ENCODE assay signal across 8 cellular contexts in the genomic region with DNA sequence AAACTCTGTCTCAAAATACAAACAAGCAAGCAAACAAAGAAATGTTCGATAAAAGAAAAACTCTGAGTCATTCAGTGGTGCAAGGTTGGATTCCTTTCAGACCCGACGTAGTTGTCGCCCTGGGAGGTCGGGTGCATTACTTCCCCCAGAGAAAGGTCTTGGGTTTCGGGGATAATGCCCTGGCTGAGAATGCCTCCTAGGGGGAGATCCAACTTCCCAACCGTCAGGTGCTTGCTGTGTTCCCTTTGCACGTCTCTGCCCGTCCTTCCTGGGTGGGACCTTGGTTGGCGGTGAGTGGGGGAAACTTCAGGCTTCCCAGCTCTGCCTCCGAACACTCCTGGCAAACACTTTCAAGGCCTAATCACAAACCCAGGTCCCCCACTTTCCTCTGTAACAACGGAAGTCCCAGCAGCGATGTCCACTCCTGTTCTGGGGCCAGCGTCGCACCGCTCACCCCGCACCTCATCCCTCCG. TPM values are rescaled to one million over a fixed set of nuclear protein-coding genes. Genes with fewer than 3 reads are reported as not detected.
DNase-seq lines count a peak whose midpoint lies in the region; ATAC-seq, FAIRE-seq and TF ChIP-seq lines count a peak whose summit lies in the region.

No MANE protein-coding gene starts in this region.

- peaks cover 3% of the 10 kb centered on the region for H3F3A ChIP-seq in SK-N-SH (replicated peaks; ENCODE audit: insufficient read depth)

- H4K20me1 ChIP-seq in SK-N-SH (ENCODE audit: insufficient read depth) = no peaks in the 10 kb centered on the region
- H4K20me1 ChIP-seq in HepG2 (ENCODE audit: insufficient read depth, low read length) = no peaks in the 10 kb centered on the region

- H3K27ac Mint-ChIP-seq in chondrocyte (ENCODE audit: unreplicated experiment) = peak overlapping the region; percentile 96

- peaks cover 2% of the 10 kb centered on the region for H3K36me3 Mint-ChIP-seq in chondrocyte (ENCODE audit: low read depth)

- H3K9me2 ChIP-seq in SK-N-SH = no peaks in the 10 kb centered on the region

- peak; percentile 21 for FAIRE-seq in HepG2 (lab: Jason Lieb, UNC)

- H3K4me1 ChIP-seq in SK-N-SH (ENCODE audit: control insufficient read depth in 1 of 2, insufficient read depth in 2 of 2, low read depth in 1 of 2, low read length in 1 of 2) (peaks cover 7 to 9% of the 10 kb centered on the region in 2 experiments; a peak in 3 of 4 replicates), HepG2 (ENCODE audit: insufficient read depth, low read length) (peaks cover 34% of the 10 kb centered on the region), stomach smooth muscle (ENCODE audit: control insufficient read depth, insufficient read depth, low read length) (no peaks in the 10 kb centered on the region)

- H2AFZ ChIP-seq in SK-N-SH (ENCODE audit: low read depth) (peak overlapping the region; percentile 95), HepG2 (ENCODE audit: low read length) (peak overlapping the region; percentile 75)

- POLR2A ChIA-PET in SK-N-SH (lab: Yijun Ruan, JAX) (interaction anchor here (1.0 kb wide), 1 partner anchor 433 kb away, joined by 3 read pairs; no protein-coding TSS in a partner anchor), HepG2 (lab: Yijun Ruan, JAX) (no interaction called here)

- intact Hi-C loops in HepG2 (cut with micrococcal nuclease; ENCODE audit: unreplicated experiment) = no loop called here

- H3K9ac ChIP-seq in SK-N-SH (peak overlapping the region; percentile 90), HepG2 (ENCODE audit: insufficient read depth, low read depth, low read length) (peak overlapping the region; percentile 85), stomach smooth muscle (ENCODE audit: low read length in 2 of 2) (peak overlapping the region; percentile 78 to 81)

- H3K27me3 Mint-ChIP-seq in chondrocyte (ENCODE audit: low read depth) = no peaks in the 10 kb centered on the region

- CTCF ChIA-PET in SK-N-SH (lab: Yijun Ruan, JAX) = interaction anchor here (1.3 to 3.3 kb wide), 8 partner anchors 9 to 193 kb away, joined by 3 to 11 read pairs (median 6); no protein-coding TSS in a partner anchor
- CTCF ChIA-PET in HepG2 (lab: Yijun Ruan, JAX; ENCODE audit: low intra/inter-chr PET ratio, low total read pairs) = no interaction called here

- H3K27ac ChIP-seq in SK-N-SH (ENCODE audit: low read depth in 2 of 2, low read length in 1 of 2) = peak overlapping the region; percentile 75 to 93
- H3K27ac ChIP-seq in HepG2 (ENCODE audit: extremely low read length, insufficient read depth, low read length) = peak overlapping the region; percentile 73
- H3K27ac ChIP-seq in stomach smooth muscle (ENCODE audit: low read length) = peak overlapping the region; percentile 53

- peak; percentile 0 for ATAC-seq in HG03457 (IDR thresholded peaks at IDR 0.05; ENCODE audit: unreplicated experiment)
- ATAC-seq in HepG2 = peak; percentile 58

- peak; percentile 17 for DNase-seq in NK-92 treated with Interleukin-12 subunit alpha and Interleukin-12 subunit beta, amount 100 ng/mL, for 24 hours (lab: John Stamatoyannopoulos, UW)
- no peak for DNase-seq in NK-92 (lab: John Stamatoyannopoulos, UW; ENCODE audit: unreplicated experiment)
- no peak for DNase-seq in SK-N-SH
- DNase-seq in chondrocyte (ENCODE audit: low spot score) = no peak
- DNase-seq in HepG2 (ENCODE audit: low spot score) = peak; percentile 16
- no peak for DNase-seq in 8988T

- in situ Hi-C loops in HepG2 (cut with HindIII; ENCODE audit: extremely low pct_ligation_motif_present, low pct_unique_long_range_greater_than_20kb) = no loop called here

- H3K79me2 ChIP-seq in SK-N-SH (ENCODE audit: insufficient read depth) (peaks cover 69% of the 10 kb centered on the region), HepG2 (ENCODE audit: insufficient read depth, low read length) (peaks cover 13% of the 10 kb centered on the region)

- peak overlapping the region; percentile 95 to 97 for H3K4me3 ChIP-seq in SK-N-SH (ENCODE audit: low read depth in 2 of 2, low read length in 1 of 2)
- H3K4me3 ChIP-seq in HepG2 (replicated peaks in 1 of 3; ENCODE audit: insufficient read depth in 1 of 3, low read depth in 2 of 3, low read length in 3 of 3) = peak overlapping the region; percentile 94 to 99 (median 94)
- H3K4me3 ChIP-seq in stomach smooth muscle (ENCODE audit: low read length in 2 of 2) = peak overlapping the region; percentile 96 to 97

- TF ChIP-seq CTCF in SK-N-SH (IDR thresholded peaks at IDR 0.05) (no peak), chondrocyte (IDR thresholded peaks at IDR 0.05) (peak; percentile 11), HepG2 (CRISPR knock-in tag; IDR thresholded peaks at IDR 0.05) (no peak)

- H3K4me2 ChIP-seq in SK-N-SH (peak overlapping the region; percentile 88), HepG2 (ENCODE audit: low read depth, low read length) (peak overlapping the region; percentile 72)

- H3K27me3 ChIP-seq in SK-N-SH (ENCODE audit: insufficient read depth) (no peaks in the 10 kb centered on the region), HepG2 (ENCODE audit: control insufficient read depth in 1 of 2, insufficient read depth in 2 of 2, low read length in 2 of 2) (no peaks in the 10 kb centered on the region; a peak in 1 of 5 replicates), stomach smooth muscle (ENCODE audit: control insufficient read depth in 1 of 2, insufficient read depth in 2 of 2, low read length in 2 of 2) (no peaks in the 10 kb centered on the region)

- WGBS in SK-N-SH (ENCODE audit: low lambda C conversion rate) = 2% methylated on average over 18 of the region's 18 CpGs
- 0% methylated on average over 14 of the region's 18 CpGs for WGBS in HepG2 (ENCODE audit: low lambda C conversion rate)

- H3K4me1 Mint-ChIP-seq in chondrocyte (ENCODE audit: low read depth) = peaks cover 34% of the 10 kb centered on the region

- BruUV-seq in HepG2 (replicated peaks; lab: Mats Ljungman, UMichigan) = TSS peak; percentile 61

- TF ChIP-seq EP300 in SK-N-SH (IDR thresholded peaks at IDR 0.05; ENCODE audit: borderline replicate concordance in 1 of 2, low read depth in 1 of 2, low read length in 1 of 2) (no peak), HepG2 (IDR thresholded peaks at IDR 0.05; ENCODE audit: low read depth in 2 of 2, low read length in 2 of 2) (no peak), HepG2 (CRISPR knock-in tag; IDR thresholded peaks at IDR 0.05; ENCODE audit: borderline replicate concordance) (no peak)

- H3K36me3 ChIP-seq in SK-N-SH (replicated peaks in 1 of 2; ENCODE audit: control insufficient read depth in 1 of 2, insufficient read depth in 2 of 2, low read length in 1 of 2) = peaks cover 0 to 11% of the 10 kb centered on the region in 2 experiments
- H3K36me3 ChIP-seq in HepG2 (replicated peaks in 1 of 2; ENCODE audit: control insufficient read depth in 1 of 2, insufficient read depth in 2 of 2, low read length in 2 of 2) = no peaks in the 10 kb centered on the region; a peak in 1 of 5 replicates
- no peaks in the 10 kb centered on the region for H3K36me3 ChIP-seq in stomach smooth muscle (ENCODE audit: control insufficient read depth in 2 of 2, insufficient read depth in 2 of 2, low read length in 2 of 2)

- no peak for TF ChIP-seq POLR2A in HepG2 (IDR thresholded peaks at IDR 0.05; ENCODE audit: insufficient read depth in 1 of 2, low read depth in 2 of 2, low read length in 2 of 2)

- TF ChIP-seq RAD21 in SK-N-SH (IDR thresholded peaks at IDR 0.05; ENCODE audit: low read length) (no peak), HepG2 (CRISPR knock-in tag; IDR thresholded peaks at IDR 0.05) (no peak)

- no peaks in the 10 kb centered on the region for H3K9me3 ChIP-seq in SK-N-SH
- no peaks in the 10 kb centered on the region for H3K9me3 ChIP-seq in HepG2 (ENCODE audit: low read length)
- no peaks in the 10 kb centered on the region for H3K9me3 ChIP-seq in stomach smooth muscle (ENCODE audit: control insufficient read depth in 2 of 2, low read length in 2 of 2)

- no peaks in the 10 kb centered on the region for H3K9me3 Mint-ChIP-seq in chondrocyte (ENCODE audit: low read depth)

- peak overlapping the region; percentile 98 for H3K4me3 Mint-ChIP-seq in chondrocyte (ENCODE audit: unreplicated experiment)

RNA-seq across cellular contexts. Expression of a gene that starts 0.6 kb away (rescaled TPM):
- polyA plus RNA-seq in SK-N-SH (2012; rRNA removed) = 235 and 257 TPM in 2 replicates
- polyA plus RNA-seq in SK-N-SH (2012; cell fraction: cytosol; rRNA removed) = 216 and 284 TPM in 2 replicates
- 59.4 and 111 TPM in 2 replicates for polyA plus RNA-seq in SK-N-SH (2012; cell fraction: nucleus; rRNA removed)
- total RNA-seq in chondrocyte = 75.5 to 111 TPM (median 107 TPM) in 3 replicates
- 72.1 and 73.3 TPM in 2 replicates for total RNA-seq in HepG2 (2016; rRNA removed; fragmentation: Illumina TruSeq; extraction: Trizol)
- total RNA-seq in HepG2 (2016; cell fraction: cytosol; rRNA removed; fragmentation: Illumina TruSeq; extraction: Trizol; ENCODE audit: low read depth) = 144 and 164 TPM in 2 replicates
- 68.1 and 77.7 TPM in 2 replicates for total RNA-seq in HepG2 (2016; cell fraction: insoluble cytoplasmic fraction; rRNA removed; fragmentation: Illumina TruSeq; extraction: Trizol)
- total RNA-seq in HepG2 (2016; cell fraction: membrane; rRNA removed; fragmentation: Illumina TruSeq; extraction: Trizol) = 182 and 189 TPM in 2 replicates
- 40.9 and 47.8 TPM in 2 replicates for total RNA-seq in HepG2 (2016; cell fraction: nucleus; rRNA removed; fragmentation: Illumina TruSeq; extraction: Trizol)
- 106 and 137 TPM in 2 replicates for polyA plus RNA-seq in HepG2 (2011; rRNA removed)
- polyA plus RNA-seq in HepG2 (2011; cell fraction: cytosol; rRNA removed) = 105 and 107 TPM in 2 replicates
- polyA plus RNA-seq in HepG2 (2011; cell fraction: nucleus; rRNA removed) = 34.8 and 39.7 TPM in 2 replicates
- 38.7 and 54.0 TPM in 2 replicates for polyA plus RNA-seq in HepG2 (2012)
- polyA plus RNA-seq in HepG2 (2016; cell fraction: cytosol; fragmentation: Illumina TruSeq; extraction: Trizol; ENCODE audit: low read depth) = 242 and 261 TPM in 2 replicates
- polyA plus RNA-seq in HepG2 (2016; cell fraction: insoluble cytoplasmic fraction; fragmentation: Illumina TruSeq; extraction: Trizol; ENCODE audit: low read depth) = 89.6 and 107 TPM in 2 replicates
- polyA plus RNA-seq in HepG2 (2016; cell fraction: membrane; fragmentation: Illumina TruSeq; extraction: Trizol; ENCODE audit: low read depth) = 249 and 261 TPM in 2 replicates
- 51.1 and 62.4 TPM in 2 replicates for polyA plus RNA-seq in HepG2 (2016; cell fraction: nucleus; fragmentation: Illumina TruSeq; extraction: Trizol; ENCODE audit: insufficient read depth, low read depth)
- 108 and 264 TPM in 2 replicates for polyA minus RNA-seq in HepG2 (2011; rRNA and poly(A)+ RNA removed; ENCODE audit: low replicate concordance)
- polyA minus RNA-seq in HepG2 (2011; cell fraction: cytosol; rRNA and poly(A)+ RNA removed) = 41.5 and 43.6 TPM in 2 replicates
- polyA minus RNA-seq in HepG2 (2011; cell fraction: nucleus; rRNA and poly(A)+ RNA removed) = 65.9 and 77.7 TPM in 2 replicates

RNA-seq across cellular contexts. Expression of a gene that starts 0.7 kb away (rescaled TPM):
- polyA plus RNA-seq in SK-N-SH (2012; rRNA removed) (2.6 and 3.3 TPM in 2 replicates), HepG2 (2011; rRNA removed) (2.8 and 4.1 TPM in 2 replicates)
- 2.3 and 2.9 TPM in 2 replicates for polyA plus RNA-seq in SK-N-SH (2012; cell fraction: cytosol; rRNA removed)
- 5.9 and 9.2 TPM in 2 replicates for polyA plus RNA-seq in SK-N-SH (2012; cell fraction: nucleus; rRNA removed)
- total RNA-seq in chondrocyte (6.3 to 10.4 TPM (median 6.3 TPM) in 3 replicates), HepG2 (2016; rRNA removed; fragmentation: Illumina TruSeq; extraction: Trizol) (5.2 and 6.0 TPM in 2 replicates)
- total RNA-seq in HepG2 (2016; cell fraction: cytosol; rRNA removed; fragmentation: Illumina TruSeq; extraction: Trizol; ENCODE audit: low read depth) = 9.5 and 13.3 TPM in 2 replicates
- total RNA-seq in HepG2 (2016; cell fraction: insoluble cytoplasmic fraction; rRNA removed; fragmentation: Illumina TruSeq; extraction: Trizol) = 4.0 and 6.7 TPM in 2 replicates
- 5.5 and 7.5 TPM in 2 replicates for total RNA-seq in HepG2 (2016; cell fraction: membrane; rRNA removed; fragmentation: Illumina TruSeq; extraction: Trizol)
- 14.3 and 17.0 TPM in 2 replicates for total RNA-seq in HepG2 (2016; cell fraction: nucleus; rRNA removed; fragmentation: Illumina TruSeq; extraction: Trizol)
- 1.4 and 1.5 TPM in 2 replicates for polyA plus RNA-seq in HepG2 (2011; cell fraction: cytosol; rRNA removed)
- polyA plus RNA-seq in HepG2 (2011; cell fraction: nucleus; rRNA removed) = 6.6 and 6.9 TPM in 2 replicates
- polyA plus RNA-seq in HepG2 (2012) = 1.9 and 2.6 TPM in 2 replicates
- 1.1 and 1.2 TPM in 2 replicates for polyA plus RNA-seq in HepG2 (2016; cell fraction: cytosol; fragmentation: Illumina TruSeq; extraction: Trizol; ENCODE audit: low read depth)
- 2.8 and 3.0 TPM in 2 replicates for polyA plus RNA-seq in HepG2 (2016; cell fraction: insoluble cytoplasmic fraction; fragmentation: Illumina TruSeq; extraction: Trizol; ENCODE audit: low read depth)
- 1.6 and 1.7 TPM in 2 replicates for polyA plus RNA-seq in HepG2 (2016; cell fraction: membrane; fragmentation: Illumina TruSeq; extraction: Trizol; ENCODE audit: low read depth)
- polyA plus RNA-seq in HepG2 (2016; cell fraction: nucleus; fragmentation: Illumina TruSeq; extraction: Trizol; ENCODE audit: insufficient read depth, low read depth) = 7.8 and 8.1 TPM in 2 replicates
- 9.4 and 9.6 TPM in 2 replicates for polyA minus RNA-seq in HepG2 (2011; rRNA and poly(A)+ RNA removed; ENCODE audit: low replicate concordance)
- 2.2 and 2.3 TPM in 2 replicates for polyA minus RNA-seq in HepG2 (2011; cell fraction: cytosol; rRNA and poly(A)+ RNA removed)
- 30.0 and 33.0 TPM in 2 replicates for polyA minus RNA-seq in HepG2 (2011; cell fraction: nucleus; rRNA and poly(A)+ RNA removed)

Comparison
In these comparisons a context has a peak if more than half of its experiments do, and no peak if none do; other contexts are left out.
1. DNase-seq: peak in NK-92 treated with Interleukin-12 subunit alpha and Interleukin-12 subunit beta, amount 100 ng/mL, for 24 hours (single experiment) and HepG2 (single experiment); none in NK-92 (single experiment), SK-N-SH (single experiment), chondrocyte (single experiment) and 8988T (single experiment).
2. Peak in every context shown above with its lines, with median percentiles within 50 percentile points of each other: H3K27ac ChIP-seq, H3K4me3 ChIP-seq and H3K9ac ChIP-seq.